In genomic region chr12:12172106-12172511, GRCh38 we compare ENCODE assay signal across 9 cellular contexts.
DNase-seq lines count a peak whose midpoint lies in the region; ATAC-seq and TF ChIP-seq lines count a peak whose summit lies in the region.
"Had no signal": no experiment of that assay in that cellular context is flagged by ENCODE, and none has a peak within 500 bp of the region (broad histone marks: within the 10 kb centered on the region; RNA-seq: fewer than 3 reads in every experiment).

No MANE protein-coding gene starts in this region.

- no peaks in the 10 kb centered on the region for H3K9me3 ChIP-seq in osteoblast (ENCODE audit: low read depth, low read length)
- H3K9me3 ChIP-seq in OCI-LY7 (ENCODE audit: low read length) = no peaks in the 10 kb centered on the region

- H3K36me3 ChIP-seq in GM06990 (ENCODE audit: control insufficient read depth, insufficient read depth, low read length) = no peaks in the 10 kb centered on the region
- no peaks in the 10 kb centered on the region for H3K36me3 ChIP-seq in osteoblast (ENCODE audit: insufficient read depth, low read length)
- no peaks in the 10 kb centered on the region for H3K36me3 ChIP-seq in OCI-LY7 (ENCODE audit: insufficient read depth, low read length)

- no peak overlapping the region for H2AFZ ChIP-seq in osteoblast (ENCODE audit: low read length)
- H2AFZ ChIP-seq in OCI-LY7 (ENCODE audit: low read length) = no peak overlapping the region

- no peak overlapping the region for H3K27ac ChIP-seq in osteoblast (ENCODE audit: low read depth, low read length)
- no peak overlapping the region for H3K27ac ChIP-seq in OCI-LY7 (ENCODE audit: low read depth, low read length, poor library complexity, severe bottlenecking)

- peak; percentile 60 for ATAC-seq in GM19468 (IDR thresholded peaks at IDR 0.05; ENCODE audit: extremely low read depth, unreplicated experiment)
- ATAC-seq: K562 had no signal

- H3K79me2 ChIP-seq in osteoblast (ENCODE audit: insufficient read depth, low read length) = peaks cover under 1% of the 10 kb centered on the region
- no peaks in the 10 kb centered on the region for H3K79me2 ChIP-seq in OCI-LY7 (ENCODE audit: insufficient read depth, low read depth, low read length)

- H3K4me1 ChIP-seq in osteoblast (ENCODE audit: insufficient read depth, low read length) = peaks cover 8% of the 10 kb centered on the region
- no peaks in the 10 kb centered on the region for H3K4me1 ChIP-seq in OCI-LY7 (ENCODE audit: insufficient read depth, low read length, poor library complexity, severe bottlenecking)

- H3K4me3 ChIP-seq in GM06990 (replicated peaks; ENCODE audit: low read depth, low read length) = no peak overlapping the region
- no peak overlapping the region for H3K4me3 ChIP-seq in cardiac fibroblast (replicated peaks in 1 of 2; ENCODE audit: low read depth in 2 of 2, low read length in 2 of 2)
- H3K4me3 ChIP-seq in osteoblast (ENCODE audit: insufficient read depth, low read length) = no peak overlapping the region
- no peak overlapping the region for H3K4me3 ChIP-seq in OCI-LY7 (ENCODE audit: low read depth, low read length, poor library complexity, severe bottlenecking)
- H3K4me3 ChIP-seq: K562 had no signal

- no peaks in the 10 kb centered on the region for H3K9me2 ChIP-seq in OCI-LY7 (ENCODE audit: insufficient read depth, low read length)

- POLR2A ChIA-PET in OCI-LY7 (lab: Charles Lee) = interaction anchor here (0.7 to 1.0 kb wide), 3 partner anchors 10 to 139 kb away, joined by 3 to 4 read pairs (median 3); no protein-coding TSS in a partner anchor

- DNase-seq in GM06990 (ENCODE audit: extremely low read depth, insufficient read length) (peak; percentile 70), cardiac fibroblast (ENCODE audit: low read depth in 2 of 2) (peak; percentile 40 to 66), pons (ENCODE audit: low spot score) (no peak), osteoblast (ENCODE audit: insufficient read length, low spot score, missing footprints) (no peak), SHP77 (lab: John Stamatoyannopoulos, UW) (no peak), OCI-LY7 (ENCODE audit: low spot score) (no peak)

- H3K4me2 ChIP-seq in osteoblast (ENCODE audit: insufficient read depth, low read length) = no peak overlapping the region
- H3K4me2 ChIP-seq in OCI-LY7 (ENCODE audit: low read length) = no peak overlapping the region

- TF ChIP-seq RAD21 in Ishikawa (IDR thresholded peaks at IDR 0.05; ENCODE audit: low read depth) = no peak

- TF ChIP-seq EP300 in Ishikawa (IDR thresholded peaks at IDR 0.05; ENCODE audit: borderline replicate concordance) = no peak

- no TSS peak for BruUV-seq in OCI-LY7 (replicated peaks; lab: Mats Ljungman, UMichigan)

- H3K27me3 ChIP-seq in GM06990 (replicated peaks; ENCODE audit: control insufficient read depth, insufficient read depth, low read length) (no peaks in the 10 kb centered on the region), osteoblast (ENCODE audit: insufficient read depth, low read length) (no peaks in the 10 kb centered on the region)

- intact Hi-C loops in OCI-LY7 (cut with micrococcal nuclease; ENCODE audit: unreplicated experiment) = no loop called here

- peaks cover 11% of the 10 kb centered on the region for H4K20me1 ChIP-seq in osteoblast (ENCODE audit: insufficient read depth, low read length)
- no peaks in the 10 kb centered on the region for H4K20me1 ChIP-seq in OCI-LY7 (ENCODE audit: insufficient read depth, low read length)

- TF ChIP-seq CTCF in GM06990 (IDR thresholded peaks at IDR 0.05; ENCODE audit: insufficient read depth, low read length, poor library complexity, severe bottlenecking) = no peak
- TF ChIP-seq CTCF in cardiac fibroblast (IDR thresholded peaks at IDR 0.05; ENCODE audit: low read depth, low read length) = no peak
- TF ChIP-seq CTCF in osteoblast (IDR thresholded peaks at IDR 0.05; ENCODE audit: extremely low read depth, low read depth, low read length) = no peak
- TF ChIP-seq CTCF in OCI-LY7 (conservative IDR thresholded peaks at IDR 0.05; ENCODE audit: low read length) = no peak

- CTCF ChIA-PET in OCI-LY7 (lab: Charles Lee; ENCODE audit: unreplicated experiment) = no interaction called here

TF ChIP-seq in Ishikawa, 13 proteins besides CTCF, POLR2A, EP300 and RAD21:
- TF ChIP-seq ZBTB7A (IDR thresholded peaks at IDR 0.05; ENCODE audit: low read depth) (no peak), NFIC (IDR thresholded peaks at IDR 0.05) (0 out of 2 replicates have a peak, but pooled peaks have one; percentile 14), TCF12 (IDR thresholded peaks at IDR 0.05; ENCODE audit: low read depth) (no peak), CREB1 (IDR thresholded peaks at IDR 0.05; ENCODE audit: low read depth) (no peak), TAF1 (IDR thresholded peaks at IDR 0.05; ENCODE audit: low read depth) (no peak)
- TF ChIP-seq, protein P1, sequence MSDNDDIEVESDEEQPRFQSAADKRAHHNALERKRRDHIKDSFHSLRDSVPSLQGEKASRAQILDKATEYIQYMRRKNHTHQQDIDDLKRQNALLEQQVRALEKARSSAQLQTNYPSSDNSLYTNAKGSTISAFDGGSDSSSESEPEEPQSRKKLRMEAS (IDR thresholded peaks at IDR 0.05) = no peak
TF ChIP-seq in Ishikawa: peak in this region for 1.

Comparison
In these comparisons a context has a peak if more than half of its experiments do, and no peak if none do; other contexts are left out.
1. DNase-seq: peak in GM06990 (single experiment) and cardiac fibroblast (2 of 2); none in pons (single experiment), osteoblast (single experiment), SHP77 (0 of 2) and OCI-LY7 (single experiment).